Comparison of ENCODE assay signal across 8 cellular contexts in the genomic region with DNA sequence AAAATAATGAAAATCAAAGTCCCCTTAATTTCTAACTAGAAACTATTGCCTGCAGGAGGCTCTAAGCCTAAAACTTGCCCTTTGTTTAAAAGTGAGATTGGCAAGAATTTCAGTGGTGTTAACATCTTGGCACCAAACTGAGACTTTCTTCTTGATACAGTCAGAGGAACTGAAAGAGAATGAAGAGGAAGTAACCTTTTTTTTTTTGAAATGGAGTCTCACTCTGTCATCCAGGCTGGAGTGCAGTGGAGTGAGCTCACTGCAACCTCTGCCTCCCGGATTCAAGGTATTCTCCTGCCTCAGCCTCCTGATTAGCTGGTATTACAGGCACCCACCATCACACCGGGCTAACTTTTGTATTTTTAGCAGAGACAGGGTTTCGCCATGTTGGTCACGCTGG. TPM values are rescaled to one million over a fixed set of nuclear protein-coding genes. Genes with fewer than 3 reads are reported as not detected.
DNase-seq lines count a peak whose midpoint lies in the region; ATAC-seq and TF ChIP-seq lines count a peak whose summit lies in the region.

No MANE protein-coding gene starts in this region.

- CTCF ChIA-PET in RWPE1 (lab: Yijun Ruan, JAX), result no interaction called here

- H3K27me3 Mint-ChIP-seq in neural progenitor cell (ENCODE audit: insufficient read depth, low read depth) (no peaks in the 10 kb centered on the region), glutamatergic neuron (ENCODE audit: unreplicated experiment) (peaks cover 4% of the 10 kb centered on the region)

- H3K4me3 ChIP-seq in neural progenitor cell, result no peak overlapping the region
- H3K4me3 ChIP-seq in HAP-1, result no peak overlapping the region
- H3K4me3 ChIP-seq in H7 (ENCODE audit: insufficient read depth, low read depth, low read length), result no peak overlapping the region

- in situ Hi-C loops in HAP-1 (cut with MboI; ENCODE audit: low sequenced_read_pairs), result no loop called here

- peaks cover 24% of the 10 kb centered on the region for H3F3A ChIP-seq in neural progenitor cell (ENCODE audit: low read depth)

- H3K4me3 Mint-ChIP-seq in neural progenitor cell (no peak overlapping the region), glutamatergic neuron (ENCODE audit: unreplicated experiment) (no peak overlapping the region)

- H3K36me3 ChIP-seq in neural progenitor cell (no peaks in the 10 kb centered on the region), HAP-1 (replicated peaks) (no peaks in the 10 kb centered on the region), H7 (replicated peaks; ENCODE audit: control insufficient read depth, insufficient read depth, low read length) (no peaks in the 10 kb centered on the region)

- peaks cover 7% of the 10 kb centered on the region for H3K36me3 Mint-ChIP-seq in neural progenitor cell
- no peaks in the 10 kb centered on the region for H3K36me3 Mint-ChIP-seq in glutamatergic neuron (ENCODE audit: unreplicated experiment)

- H3K4me1 ChIP-seq in neural progenitor cell (peaks cover 31% of the 10 kb centered on the region), HAP-1 (peaks cover 6% of the 10 kb centered on the region; the same call in 1 of the 2 replicates)

- H3K27ac ChIP-seq in RWPE1 (peak overlapping the region; percentile 91), neural progenitor cell (no peak overlapping the region)

- DNase-seq in RWPE1 (ENCODE audit: low spot score), result no peak
- DNase-seq in neural progenitor cell (ENCODE audit: low spot score), result no peak
- no peak for DNase-seq in HAP-1 (ENCODE audit: low spot score in 2 of 2)
- DNase-seq in H7, result no peak
- DNase-seq in glutamatergic neuron, result no peak
- DNase-seq in NCI-H2107 treated with DMSO at 0.1 percent for 48 hours (lab: John Stamatoyannopoulos, UW; ENCODE audit: unreplicated experiment), result no peak

- POLR2A ChIA-PET in RWPE1 (lab: Yijun Ruan, JAX; ENCODE audit: low non-redundant PET), result no interaction called here

- TF ChIP-seq CTCF in RWPE1 (conservative IDR thresholded peaks at IDR 0.05; ENCODE audit: low read depth), result no peak
- TF ChIP-seq CTCF in neural progenitor cell (IDR thresholded peaks at IDR 0.05), result no peak
- no peak for TF ChIP-seq CTCF in glutamatergic neuron (IDR thresholded peaks at IDR 0.05; ENCODE audit: partially characterized antibody, unreplicated experiment)

- H3K4me1 Mint-ChIP-seq in neural progenitor cell (peaks cover 13% of the 10 kb centered on the region), glutamatergic neuron (ENCODE audit: low read depth, unreplicated experiment) (peaks cover 8% of the 10 kb centered on the region)

- ATAC-seq in GM19025 (IDR thresholded peaks at IDR 0.05; ENCODE audit: low read depth, unreplicated experiment) (peak; percentile 38), HG03025 (IDR thresholded peaks at IDR 0.05; ENCODE audit: low FRiP score, unreplicated experiment) (peak; percentile 64)

- peaks cover 78% of the 10 kb centered on the region for H3K79me2 ChIP-seq in neural progenitor cell (ENCODE audit: low read depth)

- H3K27ac Mint-ChIP-seq in neural progenitor cell, result no peak overlapping the region
- H3K27ac Mint-ChIP-seq in glutamatergic neuron (ENCODE audit: unreplicated experiment), result no peak overlapping the region

- H3K27me3 ChIP-seq in neural progenitor cell (no peaks in the 10 kb centered on the region), HAP-1 (ENCODE audit: low read depth) (no peaks in the 10 kb centered on the region), H7 (ENCODE audit: control insufficient read depth, insufficient read depth, low read length) (no peaks in the 10 kb centered on the region)

- H4K20me1 ChIP-seq in neural progenitor cell (ENCODE audit: low read depth), result no peaks in the 10 kb centered on the region

- no peak overlapping the region for H3K9ac ChIP-seq in neural progenitor cell

- H3K9me3 ChIP-seq in neural progenitor cell (ENCODE audit: low read depth) (no peaks in the 10 kb centered on the region), HAP-1 (no peaks in the 10 kb centered on the region)

- H3K9me3 Mint-ChIP-seq in neural progenitor cell, result peaks cover 3% of the 10 kb centered on the region
- peaks cover 2% of the 10 kb centered on the region for H3K9me3 Mint-ChIP-seq in glutamatergic neuron (ENCODE audit: unreplicated experiment)

- no peak overlapping the region for H2AFZ ChIP-seq in neural progenitor cell (replicated peaks)

- peak overlapping the region; percentile 28 for H3K4me2 ChIP-seq in neural progenitor cell

RNA-seq across cellular contexts. Expression of a gene that starts 3.6 kb away (rescaled TPM):
- total RNA-seq in neural progenitor cell (ENCODE audit: low replicate concordance) (51.0 and 61.9 TPM in 2 replicates), glutamatergic neuron (ENCODE audit: unreplicated experiment) (40.8 TPM)
- total RNA-seq in H7 (2014; rRNA removed; shearing (Covaris generic)), result 10.2 and 14.3 TPM in 2 replicates

RNA-seq across cellular contexts. Expression of a gene that starts 5.4 kb away (rescaled TPM):
- total RNA-seq in neural progenitor cell (ENCODE audit: low replicate concordance), result 72.2 and 86.3 TPM in 2 replicates
- total RNA-seq in H7 (2014; rRNA removed; shearing (Covaris generic)), result 12.0 and 12.2 TPM in 2 replicates
- total RNA-seq in glutamatergic neuron (ENCODE audit: unreplicated experiment), result 12.3 TPM
